Comparison of ENCODE assay signal across 24 cellular contexts in the genomic region with DNA sequence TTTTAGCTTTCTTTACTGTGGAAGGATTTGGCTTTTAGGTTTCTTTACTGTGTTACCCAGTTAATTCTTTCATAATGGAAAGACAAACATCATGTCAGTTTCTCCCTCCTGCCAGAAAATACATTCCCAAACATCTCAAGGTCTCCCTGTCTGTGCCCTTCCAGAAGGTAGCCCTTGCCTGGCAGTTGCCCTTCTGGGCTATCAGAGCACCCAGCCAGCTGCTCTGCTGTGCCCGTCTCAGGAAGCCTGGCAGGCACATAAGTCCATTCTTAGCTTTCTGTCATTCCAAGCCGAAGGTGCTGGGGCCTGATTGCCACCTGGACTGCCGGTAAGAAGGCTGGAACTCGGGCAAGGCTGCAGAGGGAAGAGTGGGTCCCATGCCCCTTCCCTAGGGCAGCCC.
"Had no signal": no experiment of that assay in that cellular context is flagged by ENCODE, and none has a peak within 500 bp of the region (broad histone marks: within the 10 kb centered on the region; RNA-seq: fewer than 3 reads in every experiment).

No MANE protein-coding gene starts in this region.

- H3K27ac ChIP-seq: colonic mucosa, epithelial cell of prostate, gastroesophageal sphincter, ovary, sigmoid colon, stomach, thyroid gland, vagina had no signal

- H3K9me3 ChIP-seq: colonic mucosa, gastroesophageal sphincter, heart left ventricle, ovary, sigmoid colon, stomach, thyroid gland, vagina had no signal

- FAIRE-seq: islet of Langerhans had no signal

- H3K36me3 ChIP-seq: colonic mucosa, gastroesophageal sphincter, heart left ventricle, ovary, sigmoid colon, stomach, thyroid gland, vagina had no signal

- H3K27me3 ChIP-seq: colonic mucosa, gastroesophageal sphincter, heart left ventricle, ovary, sigmoid colon, stomach, thyroid gland, vagina had no signal

- DNase-seq: colonic mucosa; effector CD8-positive, alpha-beta T cell; endodermal cell; foreskin fibroblast; heart left ventricle; hippocampal formation; left colon; natural killer cell; occipital lobe; ovary; sigmoid colon; stimulated activated CD4-positive, alpha-beta T cell treated with anti-CD3 and anti-CD28 coated beads, Interleukin-2, amount 100 ng/mL, for 24 hours; stimulated activated CD4-positive, alpha-beta T cell treated with anti-CD3 and anti-CD28 coated beads, Interleukin-4, amount 100 ng/mL, for 24 hours; stimulated activated naive CD4-positive, alpha-beta T cell treated with Interleukin-2 at 50 U/mL for 16 hours; stomach; thyroid gland; trophoblast cell had no signal

- H3K4me1 ChIP-seq: colonic mucosa, gastroesophageal sphincter, sigmoid colon, stomach, thyroid gland had no signal

- H3K4me3 ChIP-seq: colonic mucosa, gastroesophageal sphincter, heart left ventricle, lung, ovary, sigmoid colon, stomach, thyroid gland, vagina had no signal

- ATAC-seq: esophagus mucosa; gastroesophageal sphincter; left colon; natural killer cell; stimulated activated effector memory CD8-positive, alpha-beta T cell treated with anti-CD3 and anti-CD28 coated beads, Interleukin-12 subunit alpha, Interleukin-12 subunit beta, amount 100 ng/mL, for 72 hours had no signal
